1 cellular context compared by ENCODE assay signal in the genomic region with DNA sequence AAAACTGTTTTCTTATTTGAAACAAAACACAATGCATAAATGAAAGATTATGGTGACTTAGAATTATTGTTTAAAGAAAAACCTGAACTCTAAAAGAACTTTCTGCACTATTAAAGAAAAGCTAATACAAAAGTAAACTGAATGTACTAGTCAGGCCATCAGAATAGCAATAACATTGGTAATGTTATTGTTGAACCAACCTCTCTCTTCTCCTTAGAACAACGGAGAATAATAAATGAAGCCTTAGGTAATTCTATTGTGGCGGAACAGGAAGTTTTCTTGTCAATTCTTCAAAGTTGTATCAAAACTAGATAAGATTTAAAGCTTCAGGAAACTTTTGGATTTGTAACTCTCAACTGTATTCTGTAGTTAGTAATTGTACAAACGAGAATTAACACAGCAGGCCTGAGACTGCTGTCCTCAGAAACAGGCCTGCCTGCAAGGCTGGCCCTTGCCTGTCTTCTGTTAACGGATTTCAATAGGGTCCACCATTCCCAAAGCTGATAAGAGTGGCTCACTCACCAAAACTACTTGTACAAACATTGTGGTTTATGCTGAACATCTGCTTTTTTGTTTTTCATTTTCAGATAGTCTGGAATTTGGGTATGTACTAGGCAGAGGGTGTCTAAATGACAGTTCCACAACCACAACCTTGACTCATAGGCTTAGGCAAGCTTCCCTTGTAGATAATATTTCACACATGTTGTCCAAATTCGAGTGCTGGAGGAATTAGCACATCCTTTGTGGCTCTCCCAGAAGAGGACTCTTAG.
A peak's percentile ranks its signal among the peaks of the same experiment; 100 is the strongest.
TF ChIP-seq lines count a peak whose summit lies in the region.

No MANE protein-coding gene starts in this region.

TF ChIP-seq in SK-N-SH, 30 proteins besides CTCF, POLR2A, EP300 and RAD21 (continued from another document):
- TF ChIP-seq, protein P1, sequence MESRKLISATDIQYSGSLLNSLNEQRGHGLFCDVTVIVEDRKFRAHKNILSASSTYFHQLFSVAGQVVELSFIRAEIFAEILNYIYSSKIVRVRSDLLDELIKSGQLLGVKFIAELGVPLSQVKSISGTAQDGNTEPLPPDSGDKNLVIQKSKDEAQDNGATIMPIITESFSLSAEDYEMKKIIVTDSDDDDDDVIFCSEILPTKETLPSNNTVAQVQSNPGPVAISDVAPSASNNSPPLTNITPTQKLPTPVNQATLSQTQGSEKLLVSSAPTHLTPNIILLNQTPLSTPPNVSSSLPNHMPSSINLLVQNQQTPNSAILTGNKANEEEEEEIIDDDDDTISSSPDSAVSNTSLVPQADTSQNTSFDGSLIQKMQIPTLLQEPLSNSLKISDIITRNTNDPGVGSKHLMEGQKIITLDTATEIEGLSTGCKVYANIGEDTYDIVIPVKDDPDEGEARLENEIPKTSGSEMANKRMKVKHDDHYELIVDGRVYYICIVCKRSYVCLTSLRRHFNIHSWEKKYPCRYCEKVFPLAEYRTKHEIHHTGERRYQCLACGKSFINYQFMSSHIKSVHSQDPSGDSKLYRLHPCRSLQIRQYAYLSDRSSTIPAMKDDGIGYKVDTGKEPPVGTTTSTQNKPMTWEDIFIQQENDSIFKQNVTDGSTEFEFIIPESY (IDR thresholded peaks at IDR 0.05; ENCODE audit: borderline replicate concordance, low read depth), result no peak
- TF ChIP-seq, protein P2, sequence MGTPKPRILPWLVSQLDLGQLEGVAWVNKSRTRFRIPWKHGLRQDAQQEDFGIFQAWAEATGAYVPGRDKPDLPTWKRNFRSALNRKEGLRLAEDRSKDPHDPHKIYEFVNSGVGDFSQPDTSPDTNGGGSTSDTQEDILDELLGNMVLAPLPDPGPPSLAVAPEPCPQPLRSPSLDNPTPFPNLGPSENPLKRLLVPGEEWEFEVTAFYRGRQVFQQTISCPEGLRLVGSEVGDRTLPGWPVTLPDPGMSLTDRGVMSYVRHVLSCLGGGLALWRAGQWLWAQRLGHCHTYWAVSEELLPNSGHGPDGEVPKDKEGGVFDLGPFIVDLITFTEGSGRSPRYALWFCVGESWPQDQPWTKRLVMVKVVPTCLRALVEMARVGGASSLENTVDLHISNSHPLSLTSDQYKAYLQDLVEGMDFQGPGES (IDR thresholded peaks at IDR 0.05; ENCODE audit: low read depth, low read length), result no peak
- TF ChIP-seq, protein P3, sequence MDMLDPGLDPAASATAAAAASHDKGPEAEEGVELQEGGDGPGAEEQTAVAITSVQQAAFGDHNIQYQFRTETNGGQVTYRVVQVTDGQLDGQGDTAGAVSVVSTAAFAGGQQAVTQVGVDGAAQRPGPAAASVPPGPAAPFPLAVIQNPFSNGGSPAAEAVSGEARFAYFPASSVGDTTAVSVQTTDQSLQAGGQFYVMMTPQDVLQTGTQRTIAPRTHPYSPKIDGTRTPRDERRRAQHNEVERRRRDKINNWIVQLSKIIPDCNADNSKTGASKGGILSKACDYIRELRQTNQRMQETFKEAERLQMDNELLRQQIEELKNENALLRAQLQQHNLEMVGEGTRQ (IDR thresholded peaks at IDR 0.05; ENCODE audit: borderline replicate concordance, low read depth, low read length), result no peak
- TF ChIP-seq RXRA (IDR thresholded peaks at IDR 0.05; ENCODE audit: borderline replicate concordance, low read depth) (no peak), FOXJ3 (CRISPR knock-in tag; IDR thresholded peaks at IDR 0.05) (no peak), MEF2A (IDR thresholded peaks at IDR 0.05; ENCODE audit: borderline replicate concordance, low read depth) (no peak), TAF1 (IDR thresholded peaks at IDR 0.05; ENCODE audit: borderline replicate concordance, low read depth, low read length) (no peak), SMC3 (IDR thresholded peaks at IDR 0.05; ENCODE audit: low read depth, low read length) (no peak), FOSL2 (IDR thresholded peaks at IDR 0.05; ENCODE audit: borderline replicate concordance, low read depth) (peak; percentile 14; the same call in 1 of the 2 replicates), POLR2AphosphoS5 (IDR thresholded peaks at IDR 0.05; ENCODE audit: low read depth, low read length) (peak; percentile 24; the same call in 1 of the 2 replicates), GATA2 (CRISPR knock-in tag; IDR thresholded peaks at IDR 0.05) (no peak)
- TF ChIP-seq, protein P4, sequence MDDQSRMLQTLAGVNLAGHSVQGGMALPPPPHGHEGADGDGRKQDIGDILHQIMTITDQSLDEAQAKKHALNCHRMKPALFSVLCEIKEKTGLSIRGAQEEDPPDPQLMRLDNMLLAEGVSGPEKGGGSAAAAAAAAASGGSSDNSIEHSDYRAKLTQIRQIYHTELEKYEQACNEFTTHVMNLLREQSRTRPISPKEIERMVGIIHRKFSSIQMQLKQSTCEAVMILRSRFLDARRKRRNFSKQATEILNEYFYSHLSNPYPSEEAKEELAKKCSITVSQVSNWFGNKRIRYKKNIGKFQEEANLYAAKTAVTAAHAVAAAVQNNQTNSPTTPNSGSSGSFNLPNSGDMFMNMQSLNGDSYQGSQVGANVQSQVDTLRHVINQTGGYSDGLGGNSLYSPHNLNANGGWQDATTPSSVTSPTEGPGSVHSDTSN (IDR thresholded peaks at IDR 0.05), result peak; percentile 62
TF ChIP-seq in SK-N-SH: peak in this region for 6.
